In genomic region chr9:36748322-36748899, GRCh38 we compare ENCODE assay signal across 8 cellular contexts.
DNase-seq lines count a peak whose midpoint lies in the region; ATAC-seq, FAIRE-seq and TF ChIP-seq lines count a peak whose summit lies in the region.

No MANE protein-coding gene starts in this region.

- FAIRE-seq in GM12891 (lab: Jason Lieb, UNC): peak; percentile 75

- no peak for TF ChIP-seq CTCF in cardiac fibroblast (IDR thresholded peaks at IDR 0.05; ENCODE audit: low read depth, low read length)

- TF ChIP-seq POLR2A in GM12891 (IDR thresholded peaks at IDR 0.05; ENCODE audit: low read depth, low read length): no peak

- peak; percentile 57 for DNase-seq in GM12891 (ENCODE audit: insufficient read length, low spot score)
- DNase-seq in NAMALWA (ENCODE audit: low spot score): peak; percentile 45
- peak; percentile 55 to 65 for DNase-seq in cardiac fibroblast (ENCODE audit: low read depth in 2 of 2)
- peak; percentile 44 for DNase-seq in mucosa of gallbladder (ENCODE audit: low spot score)
- no peak for DNase-seq in DMS 273 treated with DMSO at 0.1 percent for 48 hours (lab: John Stamatoyannopoulos, UW)
- DNase-seq in HCEC 1CT: no peak

- H3K4me3 ChIP-seq in cardiac fibroblast (replicated peaks in 1 of 2; ENCODE audit: low read depth in 2 of 2, low read length in 2 of 2): no peak overlapping the region

- ATAC-seq in HG02970 (IDR thresholded peaks at IDR 0.05; ENCODE audit: low FRiP score, unreplicated experiment) (no peak), GM18502 (IDR thresholded peaks at IDR 0.05; ENCODE audit: poor library complexity, unreplicated experiment) (no peak)

TF ChIP-seq in GM12891, 5 proteins besides CTCF, POLR2A, EP300 and RAD21:
- no peak for TF ChIP-seq POLR2AphosphoS5 (IDR thresholded peaks at IDR 0.05; ENCODE audit: low read depth, low read length)
- no peak for TF ChIP-seq POU2F2 (IDR thresholded peaks at IDR 0.05; ENCODE audit: low read depth, low read length)
- TF ChIP-seq PAX5 (IDR thresholded peaks at IDR 0.05; ENCODE audit: insufficient read depth, low read length, severe bottlenecking): no peak
- no peak for TF ChIP-seq TAF1 (IDR thresholded peaks at IDR 0.05; ENCODE audit: low read depth, low read length)
- no peak for TF ChIP-seq SPI1 (IDR thresholded peaks at IDR 0.05; ENCODE audit: low read depth, low read length)

Comparison
In these comparisons a context has a peak if more than half of its experiments do, and no peak if none do; other contexts are left out.
1. DNase-seq: peak in GM12891 (single experiment), NAMALWA (single experiment), cardiac fibroblast (2 of 2) and mucosa of gallbladder (single experiment); none in DMS 273 treated with DMSO at 0.1 percent for 48 hours (single experiment) and HCEC 1CT (single experiment).